Comparison of ENCODE assay signal across 1 cellular context in genomic region chr2:127130421-127130820, GRCh38.
TF ChIP-seq lines count a peak whose summit lies in the region.

No MANE protein-coding gene starts in this region.

TF ChIP-seq in HCT116, 20 proteins besides CTCF, POLR2A, EP300 and RAD21 (continued from another document):
- TF ChIP-seq ATF3 (IDR thresholded peaks at IDR 0.05): no peak
- TF ChIP-seq SIN3A (IDR thresholded peaks at IDR 0.05; ENCODE audit: low read depth): no peak
- TF ChIP-seq ZBTB33 (IDR thresholded peaks at IDR 0.05; ENCODE audit: extremely low read depth, insufficient replicate concordance, low read length): no peak
- no peak for TF ChIP-seq ZFX (IDR thresholded peaks at IDR 0.05)
- TF ChIP-seq SRF (IDR thresholded peaks at IDR 0.05; ENCODE audit: low read depth): no peak
- no peak for TF ChIP-seq POLR2AphosphoS5 (IDR thresholded peaks at IDR 0.05; ENCODE audit: low read depth, low read length)
- no peak for TF ChIP-seq TCF7L2 (IDR thresholded peaks at IDR 0.05; ENCODE audit: borderline replicate concordance, extremely low read depth, insufficient read depth, insufficient read length)
- TF ChIP-seq MAX (IDR thresholded peaks at IDR 0.05): no peak
- no peak for TF ChIP-seq SP1 (IDR thresholded peaks at IDR 0.05; ENCODE audit: low read depth)
TF ChIP-seq in HCT116: peak in this region for 0.
